ENCODE assay signal across 32 cellular contexts in genomic region chr14:71332476-71332875, GRCh38.
"Had no signal": no experiment of that assay in that cellular context is flagged by ENCODE, and none has a peak within 500 bp of the region (broad histone marks: within the 10 kb centered on the region; RNA-seq: fewer than 3 reads in every experiment).

No MANE protein-coding gene starts in this region.

- H3K27ac ChIP-seq: ascending aorta, cardiac muscle cell, Peyer's patch, SJSA1, VCaP had no signal

- H3K4me3 Mint-ChIP-seq: activated B cell treated with CpG ODN at 0.5 μM for 24 hours; activated CD8-positive, alpha-beta T cell treated with anti-CD3 and anti-CD28 coated beads for 36 hours; activated naive CD4-positive, alpha-beta T cell treated with anti-CD3 and anti-CD28 coated beads, Interleukin-2, amount 10 ng/mL, durations not matched to agents 7 days and 5 days; activated naive CD8-positive, alpha-beta T cell; activated T-cell treated with anti-CD3 and anti-CD28 coated beads, Interleukin-2, amount 50 U/mL, for 4 hours; central memory CD8-positive, alpha-beta T cell; T-helper 1 cell treated with Interleukin-12 subunit alpha and Interleukin-12 subunit beta and Interleukin-4 antibody, amounts not matched to agents 30 μg/mL and 1 μg/mL, for 36 hours had no signal

- H3K4me1 ChIP-seq: ascending aorta, SJSA1 had no signal

- DNase-seq: activated B cell treated with CpG ODN at 0.5 μM for 24 hours; activated CD4-positive, alpha-beta T cell treated with anti-CD3 and anti-CD28 coated beads for 4 hours; activated CD4-positive, CD25-positive, alpha-beta regulatory T cell treated with anti-CD3 and anti-CD28 coated beads, Interleukin-2, amount 50 U/mL, for 72 hours; activated CD8-positive, alpha-beta T cell treated with anti-CD3 and anti-CD28 coated beads for 36 hours; activated effector memory CD4-positive, alpha-beta T cell treated with Interleukin-2 at 50 U/mL for 16 hours; activated naive CD4-positive, alpha-beta T cell treated with anti-CD3 and anti-CD28 coated beads, Interleukin-2, amount 10 ng/mL, durations not matched to agents 7 days and 5 days; activated T-cell treated with anti-CD3 and anti-CD28 coated beads, Interleukin-2, amount 50 U/mL, for 4 hours; amygdala; Karpas-422; KBM-7; NCI-H1048; NCI-H1105 treated with DMSO at 0.1 percent for 48 hours; NCI-H1436; NCI-H1694; NCI-H1930; NCI-H2081 treated with DMSO at 0.1 percent for 48 hours; NCI-H345; NCI-H748 treated with DMSO at 0.1 percent for 48 hours; NK-92 treated with Interleukin-12 subunit alpha and Interleukin-12 subunit beta, amount 100 ng/mL, for 24 hours; PC-3; Peyer's patch; RPMI8226; SHP77 treated with DMSO at 0.1 percent for 48 hours; SK-N-SH; T-helper 9 cell had no signal

- H3K27ac Mint-ChIP-seq: activated B cell treated with CpG ODN at 0.5 μM for 24 hours; activated naive CD4-positive, alpha-beta T cell treated with anti-CD3 and anti-CD28 coated beads, Interleukin-2, amount 10 ng/mL, durations not matched to agents 7 days and 5 days; activated naive CD8-positive, alpha-beta T cell; T-helper 1 cell treated with Interleukin-12 subunit alpha and Interleukin-12 subunit beta and Interleukin-4 antibody, amounts not matched to agents 30 μg/mL and 1 μg/mL, for 36 hours had no signal

- H3K27me3 ChIP-seq: ascending aorta, cardiac muscle cell, Peyer's patch, SJSA1 had no signal

- H3K4me3 ChIP-seq: ascending aorta, cardiac muscle cell, Peyer's patch, SJSA1 had no signal

- ATAC-seq: activated CD8-positive, alpha-beta T cell treated with anti-CD3 and anti-CD28 coated beads for 36 hours; activated T-cell treated with anti-CD3 and anti-CD28 coated beads, Interleukin-2, amount 50 U/mL, for 4 hours; PC-3 had no signal

- H3K9ac ChIP-seq: SK-N-SH had no signal

- H3K27me3 Mint-ChIP-seq: activated B cell treated with CpG ODN at 0.5 μM for 24 hours; activated CD8-positive, alpha-beta T cell treated with anti-CD3 and anti-CD28 coated beads for 36 hours; activated naive CD4-positive, alpha-beta T cell treated with anti-CD3 and anti-CD28 coated beads, Interleukin-2, amount 10 ng/mL, durations not matched to agents 7 days and 5 days; activated naive CD8-positive, alpha-beta T cell; central memory CD8-positive, alpha-beta T cell had no signal

- H3K9me3 Mint-ChIP-seq: activated B cell treated with CpG ODN at 0.5 μM for 24 hours had no signal

- H3K4me2 ChIP-seq: SK-N-SH had no signal

- H3K9me3 ChIP-seq: ascending aorta, Peyer's patch, SJSA1, SK-N-SH had no signal

- H3K36me3 ChIP-seq: ascending aorta, cardiac muscle cell, Peyer's patch had no signal
